In genomic region chrX:38804481-38805293, GRCh38 we compare ENCODE assay signal across 8 cellular contexts. TPM values are rescaled to one million over a fixed set of nuclear protein-coding genes. Genes with fewer than 3 reads are reported as not detected.
A peak's percentile ranks its signal among the peaks of the same experiment; 100 is the strongest.
DNase-seq lines count a peak whose midpoint lies in the region; ATAC-seq and TF ChIP-seq lines count a peak whose summit lies in the region.

No MANE protein-coding gene starts in this region.

- H3K9ac ChIP-seq in ES-I3 (ENCODE audit: low read depth, low read length): peak overlapping the region; percentile 90
- peak overlapping the region; percentile 1 to 80 for H3K9ac ChIP-seq in liver (ENCODE audit: low read depth in 1 of 2, low read length in 2 of 2)

- H3K4me3 Mint-ChIP-seq in T-helper 2 cell treated with Interferon-gamma antibody and Interleukin-4, amounts not matched to agents 5 μg/mL and 100 μg/mL, for 36 hours: peak overlapping the region; percentile 96
- peak overlapping the region; percentile 91 for H3K4me3 Mint-ChIP-seq in stimulated activated memory B cell treated with anti-CD40 and anti-IgM and Interleukin-4, amounts not matched to agents 10 μg/mL and 1 μg/mL and 100 μg/mL, for 72 hours

- peak overlapping the region; percentile 95 for H3K27ac Mint-ChIP-seq in T-helper 2 cell treated with Interferon-gamma antibody and Interleukin-4, amounts not matched to agents 5 μg/mL and 100 μg/mL, for 36 hours
- H3K27ac Mint-ChIP-seq in stimulated activated memory B cell treated with anti-CD40 and anti-IgM and Interleukin-4, amounts not matched to agents 10 μg/mL and 1 μg/mL and 100 μg/mL, for 72 hours: peak overlapping the region; percentile 91

- no peaks in the 10 kb centered on the region for H3K27me3 ChIP-seq in liver (ENCODE audit: control insufficient read depth in 4 of 4, insufficient read depth in 4 of 4, low read length in 3 of 4)

- ATAC-seq in HG02973 (IDR thresholded peaks at IDR 0.05; ENCODE audit: unreplicated experiment): peak; percentile 3
- peak; percentile 46 for ATAC-seq in stimulated activated memory B cell treated with anti-CD40 and anti-IgM and Interleukin-4, amounts not matched to agents 10 μg/mL and 1 μg/mL and 100 μg/mL, for 72 hours

- H3K27ac ChIP-seq in caudate nucleus (ENCODE audit: low read depth, low read length) (peak overlapping the region; percentile 87), liver (ENCODE audit: low read depth in 1 of 2, low read length in 2 of 2) (peak overlapping the region; percentile 86 to 90)

- peaks cover 21% of the 10 kb centered on the region for H3K4me1 Mint-ChIP-seq in T-helper 2 cell treated with Interferon-gamma antibody and Interleukin-4, amounts not matched to agents 5 μg/mL and 100 μg/mL, for 36 hours (ENCODE audit: low read depth)
- peaks cover 18% of the 10 kb centered on the region for H3K4me1 Mint-ChIP-seq in stimulated activated memory B cell treated with anti-CD40 and anti-IgM and Interleukin-4, amounts not matched to agents 10 μg/mL and 1 μg/mL and 100 μg/mL, for 72 hours

- no peaks in the 10 kb centered on the region for H3K9me3 Mint-ChIP-seq in T-helper 2 cell treated with Interferon-gamma antibody and Interleukin-4, amounts not matched to agents 5 μg/mL and 100 μg/mL, for 36 hours
- H3K9me3 Mint-ChIP-seq in stimulated activated memory B cell treated with anti-CD40 and anti-IgM and Interleukin-4, amounts not matched to agents 10 μg/mL and 1 μg/mL and 100 μg/mL, for 72 hours: no peaks in the 10 kb centered on the region

- in situ Hi-C loops in ACHN (cut with HindIII; ENCODE audit: low pct_ligation_motif_present, low pct_unique_long_range_greater_than_20kb, low sequenced_read_pairs): no loop called here

- no peak for TF ChIP-seq RAD21 in liver (IDR thresholded peaks at IDR 0.05)

- H3K9me3 ChIP-seq in ES-I3 (ENCODE audit: control insufficient read depth, insufficient read depth, low read length) (no peaks in the 10 kb centered on the region), liver (ENCODE audit: control insufficient read depth in 4 of 4, low read length in 3 of 4) (no peaks in the 10 kb centered on the region)

- no peak for TF ChIP-seq CTCF in liver (IDR thresholded peaks at IDR 0.05; ENCODE audit: low read depth, low read length, missing input control)

- under 1% methylated on average over 75 of the region's 75 CpGs for WGBS in liver

- H3K36me3 ChIP-seq in ES-I3 (ENCODE audit: insufficient read depth, low read length): peaks cover 4% of the 10 kb centered on the region; the same call in 1 of the 2 replicates
- H3K36me3 ChIP-seq in liver (ENCODE audit: control insufficient read depth in 4 of 4, insufficient read depth in 3 of 4, low read depth in 1 of 4, low read length in 3 of 4): no peaks in the 10 kb centered on the region

- H3K4me3 ChIP-seq in liver (ENCODE audit: low read depth in 1 of 3, low read length in 3 of 3): peak overlapping the region; percentile 66 to 85 (median 83)

- H3K4me1 ChIP-seq in ES-I3 (ENCODE audit: insufficient read depth, low read length): peaks cover 28% of the 10 kb centered on the region
- H3K4me1 ChIP-seq in liver (ENCODE audit: control insufficient read depth in 4 of 4, insufficient read depth in 4 of 4, low read length in 3 of 4): peaks cover 0 to 14% (median 9%) of the 10 kb centered on the region in 4 donors

- no peak for DNase-seq in T-helper 2 cell treated with Interferon-gamma antibody and Interleukin-4, amounts not matched to agents 5 μg/mL and 100 μg/mL, for 36 hours (ENCODE audit: low spot score)
- DNase-seq in caudate nucleus (lab: John Stamatoyannopoulos, UW) (peak in 18 of 61 donors; percentile 1 to 52 (median 10)), occipital lobe (lab: John Stamatoyannopoulos, UW) (no peak), ACHN (no peak)

- H3K36me3 Mint-ChIP-seq in T-helper 2 cell treated with Interferon-gamma antibody and Interleukin-4, amounts not matched to agents 5 μg/mL and 100 μg/mL, for 36 hours (ENCODE audit: low read depth): peaks cover 44% of the 10 kb centered on the region
- peaks cover 5% of the 10 kb centered on the region for H3K36me3 Mint-ChIP-seq in stimulated activated memory B cell treated with anti-CD40 and anti-IgM and Interleukin-4, amounts not matched to agents 10 μg/mL and 1 μg/mL and 100 μg/mL, for 72 hours

- no peaks in the 10 kb centered on the region for H3K27me3 Mint-ChIP-seq in T-helper 2 cell treated with Interferon-gamma antibody and Interleukin-4, amounts not matched to agents 5 μg/mL and 100 μg/mL, for 36 hours (ENCODE audit: low read depth)
- peaks cover 10% of the 10 kb centered on the region for H3K27me3 Mint-ChIP-seq in stimulated activated memory B cell treated with anti-CD40 and anti-IgM and Interleukin-4, amounts not matched to agents 10 μg/mL and 1 μg/mL and 100 μg/mL, for 72 hours

TF ChIP-seq in liver, 16 proteins besides CTCF, POLR2A, EP300 and RAD21:
- no peak for TF ChIP-seq TAF1 (conservative IDR thresholded peaks at IDR 0.05)
- TF ChIP-seq JUND (IDR thresholded peaks at IDR 0.05): no peak
- no peak for TF ChIP-seq ATF3 (IDR thresholded peaks at IDR 0.05)
- no peak for TF ChIP-seq YY1 (IDR thresholded peaks at IDR 0.05)
TF ChIP-seq in liver: peak in this region for 0.

RNA-seq across cellular contexts. Expression of gene MID1IP1, which starts 3.4 kb away (rescaled TPM):
- 10 to 100 TPM; 33.6 to 92.0 TPM for total RNA-seq in liver
- 10 to 100 TPM in 1 of 2 donors, 1 to 10 TPM in 1; 6.8 to 40.5 TPM for polyA plus RNA-seq in liver
- 21.2 TPM for total RNA-seq in occipital lobe
